In the genomic region with DNA sequence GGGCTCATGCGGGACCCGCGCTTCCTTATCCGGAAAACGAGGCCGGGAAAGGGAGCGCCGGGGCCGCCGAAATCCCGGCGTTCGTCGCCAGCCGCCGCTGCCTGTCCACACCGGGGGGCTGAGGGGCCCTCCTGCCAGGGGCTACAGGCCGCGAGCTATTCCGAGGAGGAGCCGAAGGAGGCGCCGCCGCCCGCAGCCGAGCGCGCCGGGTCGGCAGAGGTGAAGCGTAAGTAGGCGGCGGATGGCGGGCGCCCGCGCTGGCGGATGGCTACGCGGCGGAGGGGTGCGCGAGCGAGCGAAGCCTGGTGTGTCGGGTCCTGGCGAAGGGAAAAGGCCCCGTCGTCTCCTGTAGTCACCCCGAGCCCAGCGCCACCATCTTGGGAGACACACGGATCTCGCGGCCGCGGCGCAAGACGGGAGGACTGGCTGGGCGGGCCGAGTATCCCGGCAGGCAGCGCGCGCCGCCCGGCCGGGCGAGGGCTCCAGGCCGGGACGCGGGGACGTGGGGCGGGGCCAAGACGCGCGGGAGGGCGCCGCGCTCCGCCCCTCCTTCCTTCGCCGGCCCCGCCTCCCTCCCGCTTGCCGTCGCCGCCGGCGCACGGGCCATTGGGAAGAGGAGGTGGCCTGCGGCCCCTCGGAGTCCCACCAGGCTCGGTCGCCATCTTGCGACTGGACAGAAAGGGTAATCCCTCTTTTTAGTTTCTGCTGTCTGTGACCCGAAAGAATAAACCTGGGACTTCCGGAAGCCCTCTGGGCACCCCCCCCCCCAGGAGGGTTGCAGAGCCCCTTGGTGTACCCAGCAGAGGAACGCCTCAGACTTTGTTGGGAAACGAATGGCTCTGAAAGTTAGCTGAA, we compare ENCODE assay signal across 1 cellular context.
TF ChIP-seq lines count a peak whose summit lies in the region.

A gene (minus strand): TSS at position 424 of the 855 bp plus-strand sequence. CDS start 29,917 bp downstream, outside the sequence.

TF ChIP-seq in neural cell, 6 proteins besides CTCF, POLR2A, EP300 and RAD21:
- TF ChIP-seq, protein P1, sequence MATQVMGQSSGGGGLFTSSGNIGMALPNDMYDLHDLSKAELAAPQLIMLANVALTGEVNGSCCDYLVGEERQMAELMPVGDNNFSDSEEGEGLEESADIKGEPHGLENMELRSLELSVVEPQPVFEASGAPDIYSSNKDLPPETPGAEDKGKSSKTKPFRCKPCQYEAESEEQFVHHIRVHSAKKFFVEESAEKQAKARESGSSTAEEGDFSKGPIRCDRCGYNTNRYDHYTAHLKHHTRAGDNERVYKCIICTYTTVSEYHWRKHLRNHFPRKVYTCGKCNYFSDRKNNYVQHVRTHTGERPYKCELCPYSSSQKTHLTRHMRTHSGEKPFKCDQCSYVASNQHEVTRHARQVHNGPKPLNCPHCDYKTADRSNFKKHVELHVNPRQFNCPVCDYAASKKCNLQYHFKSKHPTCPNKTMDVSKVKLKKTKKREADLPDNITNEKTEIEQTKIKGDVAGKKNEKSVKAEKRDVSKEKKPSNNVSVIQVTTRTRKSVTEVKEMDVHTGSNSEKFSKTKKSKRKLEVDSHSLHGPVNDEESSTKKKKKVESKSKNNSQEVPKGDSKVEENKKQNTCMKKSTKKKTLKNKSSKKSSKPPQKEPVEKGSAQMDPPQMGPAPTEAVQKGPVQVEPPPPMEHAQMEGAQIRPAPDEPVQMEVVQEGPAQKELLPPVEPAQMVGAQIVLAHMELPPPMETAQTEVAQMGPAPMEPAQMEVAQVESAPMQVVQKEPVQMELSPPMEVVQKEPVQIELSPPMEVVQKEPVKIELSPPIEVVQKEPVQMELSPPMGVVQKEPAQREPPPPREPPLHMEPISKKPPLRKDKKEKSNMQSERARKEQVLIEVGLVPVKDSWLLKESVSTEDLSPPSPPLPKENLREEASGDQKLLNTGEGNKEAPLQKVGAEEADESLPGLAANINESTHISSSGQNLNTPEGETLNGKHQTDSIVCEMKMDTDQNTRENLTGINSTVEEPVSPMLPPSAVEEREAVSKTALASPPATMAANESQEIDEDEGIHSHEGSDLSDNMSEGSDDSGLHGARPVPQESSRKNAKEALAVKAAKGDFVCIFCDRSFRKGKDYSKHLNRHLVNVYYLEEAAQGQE (IDR thresholded peaks at IDR 0.05; ENCODE audit: borderline replicate concordance) = peak; percentile 81
- TF ChIP-seq MXI1 (conservative IDR thresholded peaks at IDR 0.05; ENCODE audit: poor library complexity, severe bottlenecking) = peak; percentile 54
- peak; percentile 34 for TF ChIP-seq SMC3 (conservative IDR thresholded peaks at IDR 0.05; ENCODE audit: poor library complexity)
- peak; percentile 80 for TF ChIP-seq TAF1 (IDR thresholded peaks at IDR 0.05; ENCODE audit: low read depth)
- TF ChIP-seq EZH2 (IDR thresholded peaks at IDR 0.05; ENCODE audit: borderline replicate concordance, insufficient read depth, low read length, poor library complexity, severe bottlenecking) = no peak
- TF ChIP-seq POLR2AphosphoS5 (IDR thresholded peaks at IDR 0.05) = peak; percentile 96
